Comparison of ENCODE assay signal across 16 cellular contexts in genomic region chr22:28958611-28959010, GRCh38.
DNase-seq lines count a peak whose midpoint lies in the region; ATAC-seq and TF ChIP-seq lines count a peak whose summit lies in the region.
"Had no signal": no experiment of that assay in that cellular context is flagged by ENCODE, and none has a peak within 500 bp of the region (broad histone marks: within the 10 kb centered on the region; RNA-seq: fewer than 3 reads in every experiment).

No MANE protein-coding gene starts in this region.

- no peaks in the 10 kb centered on the region for H3K36me3 Mint-ChIP-seq in CD4-positive, alpha-beta T cell (ENCODE audit: low read depth)

- no peak overlapping the region for H3K18ac ChIP-seq in mesenchymal stem cell (ENCODE audit: low read depth in 1 of 2, low read length in 2 of 2)

- no peak overlapping the region for H2BK5ac ChIP-seq in mesenchymal stem cell (ENCODE audit: low read depth, low read length, poor library complexity, severe bottlenecking)

- H4K91ac ChIP-seq in mesenchymal stem cell (ENCODE audit: low read length), result no peak overlapping the region

- H2AFZ ChIP-seq in mesenchymal stem cell (ENCODE audit: low read depth, low read length), result no peak overlapping the region

- 57 to 65% methylated on average over 5 of the region's 5 CpGs for WGBS in esophagus squamous epithelium, 2 donors
- WGBS in mesenchymal stem cell, result 83% methylated on average over 5 of the region's 5 CpGs

- H3K27ac ChIP-seq in right atrium auricular region (peak overlapping the region in 1 of 2 donors; percentile 5), esophagus squamous epithelium (peak overlapping the region; percentile 41 to 79 (median 72)), mesenchymal stem cell (ENCODE audit: low read length, poor library complexity, severe bottlenecking) (no peak overlapping the region)
- H3K27ac ChIP-seq in CD4-positive, alpha-beta T cell (ENCODE audit: low read depth, low read length), result no peak overlapping the region
- H3K27ac ChIP-seq: ovary, WERI-Rb-1 had no signal

- H2AK5ac ChIP-seq in mesenchymal stem cell (ENCODE audit: low read length, severe bottlenecking), result peak overlapping the region; percentile 54

- peak; percentile 80 for ATAC-seq in Right ventricle myocardium inferior
- no peak for ATAC-seq in HG02981 (IDR thresholded peaks at IDR 0.05; ENCODE audit: unreplicated experiment)
- no peak for ATAC-seq in CD4-positive, alpha-beta T cell (ENCODE audit: poor library complexity)
- no peak for ATAC-seq in GM21717 (IDR thresholded peaks at IDR 0.05; ENCODE audit: unreplicated experiment)
- ATAC-seq: Panc1 had no signal

- CTCF ChIA-PET in CD4-positive, alpha-beta T cell (lab: Charles Lee), result no interaction called here

- TF ChIP-seq POLR2A in esophagus squamous epithelium (IDR thresholded peaks at IDR 0.05), result no peak

- H3K4me3 ChIP-seq in right atrium auricular region (no peak overlapping the region), esophagus squamous epithelium (no peak overlapping the region), mesenchymal stem cell (ENCODE audit: insufficient read depth in 1 of 2, low read depth in 1 of 2, low read length in 2 of 2) (no peak overlapping the region)
- H3K4me3 ChIP-seq: ovary had no signal

- no peak overlapping the region for H2BK15ac ChIP-seq in mesenchymal stem cell (ENCODE audit: low read depth, poor library complexity, severe bottlenecking)

- TF ChIP-seq CTCF in right atrium auricular region (IDR thresholded peaks at IDR 0.05) (no peak), esophagus squamous epithelium (IDR thresholded peaks at IDR 0.05) (no peak)
- no peak for TF ChIP-seq CTCF in CD4-positive, alpha-beta T cell (IDR thresholded peaks at IDR 0.05)

- DNase-seq in Right ventricle myocardium inferior (ENCODE audit: missing footprints) (no peak), right atrium auricular region (ENCODE audit: low spot score) (no peak), esophagus squamous epithelium (lab: John Stamatoyannopoulos, UW) (no peak), mesenchymal stem cell (peak; percentile 14), NOMO-1 (lab: John Stamatoyannopoulos, UW; ENCODE audit: unreplicated experiment in 2 of 2) (no peak)
- no peak for DNase-seq in CD4-positive, alpha-beta T cell
- DNase-seq: activated effector memory CD4-positive, alpha-beta T cell treated with anti-CD3 and anti-CD28 coated beads, Interleukin-2, amount 50 U/mL, for 16 hours; CD8-positive, alpha-beta memory T cell; NCI-H2081; NCI-H69; ovary; SW 1271; WERI-Rb-1 had no signal

- H3K4me1 Mint-ChIP-seq in CD4-positive, alpha-beta T cell (ENCODE audit: low read depth), result peaks cover 18% of the 10 kb centered on the region

- no peak overlapping the region for H3K14ac ChIP-seq in mesenchymal stem cell (ENCODE audit: low read length in 2 of 2)

- no peak overlapping the region for H2BK120ac ChIP-seq in mesenchymal stem cell (ENCODE audit: low read depth, low read length)

- POLR2A ChIA-PET in CD4-positive, alpha-beta T cell (lab: Charles Lee), result no interaction called here

- H3K27me3 ChIP-seq in right atrium auricular region, result no peaks in the 10 kb centered on the region
- H3K27me3 ChIP-seq in esophagus squamous epithelium, result no peaks in the 10 kb centered on the region
- no peaks in the 10 kb centered on the region for H3K27me3 ChIP-seq in mesenchymal stem cell (ENCODE audit: control insufficient read depth in 1 of 2, insufficient read depth in 1 of 2, low read length in 2 of 2)
- H3K27me3 ChIP-seq in CD4-positive, alpha-beta T cell (ENCODE audit: control insufficient read depth, insufficient read depth, low read length), result peaks cover 84% of the 10 kb centered on the region
- H3K27me3 ChIP-seq: ovary had no signal

- H2BK12ac ChIP-seq in mesenchymal stem cell (ENCODE audit: low read length in 2 of 2), result no peak overlapping the region

- H3K4me3 Mint-ChIP-seq in CD4-positive, alpha-beta T cell, result no peak overlapping the region
- H3K4me3 Mint-ChIP-seq: CD8-positive, alpha-beta memory T cell had no signal

- peaks cover 65% of the 10 kb centered on the region for H3K79me1 ChIP-seq in mesenchymal stem cell (replicated peaks; ENCODE audit: low read length, poor library complexity, severe bottlenecking)

- H3K4me1 ChIP-seq in right atrium auricular region (peaks cover 0 to 4% of the 10 kb centered on the region in 2 donors), esophagus squamous epithelium (peaks cover 4 to 48% (median 8%) of the 10 kb centered on the region in 3 donors), mesenchymal stem cell (ENCODE audit: control insufficient read depth, insufficient read depth, low read depth, low read length) (peaks cover 7% of the 10 kb centered on the region)

- no peak overlapping the region for H3K9ac ChIP-seq in mesenchymal stem cell (ENCODE audit: low read length)

- H3K36me3 ChIP-seq in right atrium auricular region, result no peaks in the 10 kb centered on the region
- H3K36me3 ChIP-seq in esophagus squamous epithelium, result peaks cover 0 to 4% (median 0%) of the 10 kb centered on the region in 3 donors
- no peaks in the 10 kb centered on the region for H3K36me3 ChIP-seq in mesenchymal stem cell (ENCODE audit: control insufficient read depth in 1 of 2, insufficient read depth in 2 of 2, low read depth in 1 of 2, low read length in 2 of 2)
- H3K36me3 ChIP-seq: ovary had no signal

- intact Hi-C loops in Right ventricle myocardium inferior (cut with DNase I), result no loop called here
- intact Hi-C loops in esophagus squamous epithelium (cut with DNase I), result no loop called here
- intact Hi-C loops in CD4-positive, alpha-beta T cell (cut with DNase I, micrococcal nuclease), result loop anchor here (10.0 kb wide), 1 partner anchor 284 kb away; the partner anchor contains the start of gene TTC28 (in 2 of the 2)

- H3K4me2 ChIP-seq in mesenchymal stem cell (ENCODE audit: low read length, poor library complexity, severe bottlenecking), result no peak overlapping the region

- H3K23ac ChIP-seq in mesenchymal stem cell (ENCODE audit: low read length in 2 of 2), result no peak overlapping the region

- H3K27me3 Mint-ChIP-seq in CD4-positive, alpha-beta T cell, result peaks cover 95% of the 10 kb centered on the region

- H3K9me3 ChIP-seq in right atrium auricular region (no peaks in the 10 kb centered on the region), esophagus squamous epithelium (no peaks in the 10 kb centered on the region), mesenchymal stem cell (ENCODE audit: control insufficient read depth, low read length) (no peaks in the 10 kb centered on the region)
- no peaks in the 10 kb centered on the region for H3K9me3 ChIP-seq in CD4-positive, alpha-beta T cell (ENCODE audit: control insufficient read depth, low read length)
- H3K9me3 ChIP-seq: ovary had no signal

- no peak overlapping the region for H3K4ac ChIP-seq in mesenchymal stem cell (ENCODE audit: low read depth in 1 of 2, low read length in 2 of 2)

- no peak overlapping the region for H3K27ac Mint-ChIP-seq in CD4-positive, alpha-beta T cell
- H3K27ac Mint-ChIP-seq: CD8-positive, alpha-beta memory T cell had no signal

- no peaks in the 10 kb centered on the region for H3K9me3 Mint-ChIP-seq in CD4-positive, alpha-beta T cell

- H4K8ac ChIP-seq in mesenchymal stem cell (ENCODE audit: low read length), result no peak overlapping the region

Comparison
In these comparisons a context has a peak if more than half of its experiments do, and no peak if none do; other contexts are left out.
1. H3K27ac ChIP-seq: peak in esophagus squamous epithelium (4 of 4); none in mesenchymal stem cell (single experiment) and CD4-positive, alpha-beta T cell (single experiment).
2. intact Hi-C loops: an anchor here in CD4-positive, alpha-beta T cell (10.0 kb wide); none called in Right ventricle myocardium inferior and esophagus squamous epithelium.